9 cellular contexts compared by ENCODE assay signal in the genomic region with DNA sequence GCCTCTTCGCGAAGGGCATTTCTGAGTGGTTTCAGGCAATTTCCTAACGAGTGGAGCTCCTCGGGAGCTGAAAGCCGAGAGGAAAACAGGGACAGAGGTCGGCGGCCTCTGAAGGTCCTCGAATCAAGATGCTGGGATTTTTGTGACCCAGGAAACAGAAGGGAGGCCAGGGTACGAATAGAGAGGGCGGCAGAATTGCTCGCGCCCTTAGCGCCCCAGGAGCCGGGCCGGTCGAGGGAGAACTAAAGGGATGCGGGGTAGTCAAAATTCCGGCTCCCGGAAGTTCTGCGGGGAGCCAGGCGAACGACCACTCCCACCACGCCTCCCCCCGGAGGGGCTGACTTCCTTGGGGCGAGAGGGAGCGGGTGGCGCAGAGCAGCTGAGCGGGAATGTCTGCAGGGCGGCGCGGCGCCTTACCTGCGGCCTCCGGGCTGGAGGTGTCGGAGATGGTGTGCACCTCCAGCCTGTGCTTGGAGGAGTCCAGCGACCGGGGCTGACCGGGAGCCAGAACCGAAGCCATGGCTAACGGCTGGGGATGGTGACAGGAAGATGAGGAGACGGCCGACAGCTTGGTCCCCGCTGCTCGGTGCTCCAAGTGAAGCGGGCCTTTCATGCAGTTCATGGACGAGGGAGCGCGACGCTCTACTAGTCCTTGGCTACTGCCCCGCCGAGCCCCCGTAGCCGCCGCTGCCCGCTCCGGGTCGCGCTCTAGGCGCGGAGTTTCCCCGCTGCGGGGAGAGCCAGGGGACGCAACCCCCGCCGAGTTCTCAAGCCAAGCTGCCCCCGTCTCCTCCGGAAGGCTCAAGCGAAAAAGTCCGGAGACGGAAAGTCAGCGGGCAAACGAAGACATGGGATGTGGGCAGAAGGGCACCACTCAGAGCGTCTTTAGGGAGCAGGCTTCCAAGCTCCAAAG. TPM values are rescaled to one million over a fixed set of nuclear protein-coding genes. Genes with fewer than 3 reads are reported as not detected.
DNase-seq lines count a peak whose midpoint lies in the region; ATAC-seq and TF ChIP-seq lines count a peak whose summit lies in the region.
"Had no signal": no experiment of that assay in that cellular context is flagged by ENCODE, and none has a peak within 500 bp of the region (broad histone marks: within the 10 kb centered on the region; RNA-seq: fewer than 3 reads in every experiment).

No MANE protein-coding gene starts in this region.

- H3K9me3 ChIP-seq in HUES64 (ENCODE audit: insufficient read depth, low read depth, low read length) (no peaks in the 10 kb centered on the region), mammary epithelial cell (replicated peaks; ENCODE audit: insufficient read depth, low read length) (peaks cover 12% of the 10 kb centered on the region), mesenchymal stem cell (ENCODE audit: control insufficient read depth, low read length) (no peaks in the 10 kb centered on the region)
- H3K9me3 ChIP-seq: mucosa of descending colon had no signal

- no peak overlapping the region for H2AFZ ChIP-seq in ACC112 (ENCODE audit: low read length, unreplicated experiment)
- H2AFZ ChIP-seq in mammary epithelial cell (ENCODE audit: low read depth, low read length): peak overlapping the region; percentile 71
- H2AFZ ChIP-seq in mesenchymal stem cell (ENCODE audit: low read depth, low read length): no peak overlapping the region

- peak overlapping the region; percentile 51 to 99 for H3K23ac ChIP-seq in mesenchymal stem cell (ENCODE audit: low read length in 2 of 2)

- peak overlapping the region; percentile 55 for H3K4me3 ChIP-seq in ACC112 (ENCODE audit: low read depth, low read length)
- H3K4me3 ChIP-seq in HUES64 (ENCODE audit: low read length): peak overlapping the region; percentile 54
- H3K4me3 ChIP-seq in mammary epithelial cell (replicated peaks in 1 of 3; ENCODE audit: insufficient read depth in 1 of 3, low read depth in 2 of 3, low read length in 3 of 3): peak overlapping the region; percentile 25 to 30 (median 26)
- H3K4me3 ChIP-seq in mesenchymal stem cell (ENCODE audit: insufficient read depth in 1 of 2, low read depth in 1 of 2, low read length in 2 of 2): peak overlapping the region; percentile 60 to 87

- peak overlapping the region; percentile 88 for H2BK120ac ChIP-seq in mesenchymal stem cell (ENCODE audit: low read depth, low read length)

- no TSS peak for BruUV-seq in mammary epithelial cell (replicated peaks; lab: Mats Ljungman, UMichigan)

- H3K36me3 ChIP-seq in ACC112 (ENCODE audit: insufficient read depth, low read length): no peaks in the 10 kb centered on the region
- no peaks in the 10 kb centered on the region for H3K36me3 ChIP-seq in HUES64 (ENCODE audit: insufficient read depth, low read length)
- H3K36me3 ChIP-seq in mammary epithelial cell (ENCODE audit: insufficient read depth, low read length): no peaks in the 10 kb centered on the region
- peaks cover 0 to 11% of the 10 kb centered on the region in 2 experiments for H3K36me3 ChIP-seq in mesenchymal stem cell (ENCODE audit: control insufficient read depth in 1 of 2, insufficient read depth in 2 of 2, low read depth in 1 of 2, low read length in 2 of 2)

- peak overlapping the region; percentile 95 for H3K18ac ChIP-seq in mesenchymal stem cell (ENCODE audit: low read depth in 1 of 2, low read length in 2 of 2)

- H3K4me1 ChIP-seq in ACC112 (ENCODE audit: control insufficient read depth, insufficient read depth, low read length, unreplicated experiment) (no peaks in the 10 kb centered on the region), HUES64 (ENCODE audit: insufficient read depth, low read length) (peaks cover 62% of the 10 kb centered on the region), mammary epithelial cell (ENCODE audit: insufficient read depth, low read length) (peaks cover 14% of the 10 kb centered on the region), mesenchymal stem cell (ENCODE audit: control insufficient read depth, insufficient read depth, low read depth, low read length) (peaks cover 35% of the 10 kb centered on the region)

- peak overlapping the region in 1 of 2 experiments; percentile 76 for H2BK12ac ChIP-seq in mesenchymal stem cell (ENCODE audit: low read length in 2 of 2)

- H3K27me3 ChIP-seq in ACC112 (ENCODE audit: insufficient read depth, low read length): peaks cover 100% of the 10 kb centered on the region
- H3K27me3 ChIP-seq in HUES64 (ENCODE audit: insufficient read depth, low read length): peaks cover 100% of the 10 kb centered on the region
- H3K27me3 ChIP-seq in mammary epithelial cell (ENCODE audit: insufficient read depth, low read length): peaks cover 90% of the 10 kb centered on the region
- peaks cover 16 to 97% of the 10 kb centered on the region in 2 experiments for H3K27me3 ChIP-seq in mesenchymal stem cell (ENCODE audit: control insufficient read depth in 1 of 2, insufficient read depth in 1 of 2, low read length in 2 of 2)

- H3K4ac ChIP-seq in mesenchymal stem cell (ENCODE audit: low read depth in 1 of 2, low read length in 2 of 2): peak overlapping the region; percentile 2 to 84

- CTCF ChIA-PET in mammary epithelial cell (lab: Charles Lee; ENCODE audit: low non-redundant PET): no interaction called here

- TF ChIP-seq CTCF in mammary epithelial cell (conservative IDR thresholded peaks at IDR 0.05 in 1 of 2, IDR thresholded peaks at IDR 0.05 in 1 of 2; ENCODE audit: extremely low read depth in 1 of 2, insufficient read depth in 1 of 2, low read depth in 1 of 2, low read length in 2 of 2): no peak

- H4K20me1 ChIP-seq in mammary epithelial cell (ENCODE audit: insufficient read depth, low read length): no peaks in the 10 kb centered on the region

- peak overlapping the region; percentile 74 to 94 for H3K14ac ChIP-seq in mesenchymal stem cell (ENCODE audit: low read length in 2 of 2)

- H3K27ac ChIP-seq in ACC112 (ENCODE audit: low read depth, low read length) (no peak overlapping the region), HUES64 (ENCODE audit: low read depth, low read length) (no peak overlapping the region), mammary epithelial cell (ENCODE audit: insufficient read depth, low read depth, low read length) (no peak overlapping the region), mesenchymal stem cell (ENCODE audit: low read length, poor library complexity, severe bottlenecking) (no peak overlapping the region), substantia nigra (ENCODE audit: low read depth, low read length, poor library complexity, severe bottlenecking) (no peak overlapping the region)

- H2BK15ac ChIP-seq in mesenchymal stem cell (ENCODE audit: low read depth, poor library complexity, severe bottlenecking): peak overlapping the region; percentile 82

- H4K8ac ChIP-seq in mesenchymal stem cell (ENCODE audit: low read length): peak overlapping the region; percentile 75

- ATAC-seq in GM18498 (IDR thresholded peaks at IDR 0.05; ENCODE audit: unreplicated experiment): no peak
- no peak for ATAC-seq in HG02759 (IDR thresholded peaks at IDR 0.05; ENCODE audit: unreplicated experiment)

- no peaks in the 10 kb centered on the region for H3K79me1 ChIP-seq in mesenchymal stem cell (replicated peaks; ENCODE audit: low read length, poor library complexity, severe bottlenecking)

- DNase-seq in mammary epithelial cell (no peak), mesenchymal stem cell (peak; percentile 68), epidermal melanocyte (ENCODE audit: insufficient read length, low spot score) (no peak), substantia nigra (lab: John Stamatoyannopoulos, UW) (no peak)

- dilution Hi-C loops in mammary epithelial cell (cut with HindIII; ENCODE audit: low sequenced_read_pairs): no loop called here

- 1% methylated on average over 73 of the region's 73 CpGs for WGBS in HUES64
- 13% methylated on average over 15 of the region's 73 CpGs for WGBS in mammary epithelial cell (ENCODE audit: low coverage, missing lambda C conversion rate)
- under 1% methylated on average over 68 of the region's 73 CpGs for WGBS in mesenchymal stem cell

- H3K9ac ChIP-seq in HUES64 (ENCODE audit: low read depth, low read length) (peak overlapping the region; percentile 78; the same call in 1 of the 2 replicates), mammary epithelial cell (ENCODE audit: insufficient read depth, low read length) (no peak overlapping the region), mesenchymal stem cell (ENCODE audit: low read length) (peak overlapping the region; percentile 82)

- H3K79me2 ChIP-seq in ACC112 (ENCODE audit: control insufficient read depth, insufficient read depth, low read length, unreplicated experiment) (no peaks in the 10 kb centered on the region), mammary epithelial cell (ENCODE audit: insufficient read depth, low read length) (no peaks in the 10 kb centered on the region)

- intact Hi-C loops in mammary epithelial cell (cut with micrococcal nuclease): no loop called here

- H2AK5ac ChIP-seq in mesenchymal stem cell (ENCODE audit: low read length, severe bottlenecking): no peak overlapping the region

- H2BK5ac ChIP-seq in mesenchymal stem cell (ENCODE audit: low read depth, low read length, poor library complexity, severe bottlenecking): no peak overlapping the region

- in situ Hi-C loops in mammary epithelial cell (cut with MboI; ENCODE audit: low sequenced_read_pairs in 2 of 2): no loop called here

- H3K4me2 ChIP-seq in mammary epithelial cell (ENCODE audit: insufficient read depth, low read depth, low read length): peak overlapping the region; percentile 80
- H3K4me2 ChIP-seq in mesenchymal stem cell (ENCODE audit: low read length, poor library complexity, severe bottlenecking): peak overlapping the region; percentile 85

- H4K91ac ChIP-seq in mesenchymal stem cell (ENCODE audit: low read length): peak overlapping the region; percentile 64

RNA-seq across cellular contexts. Expression of a gene that starts 0.8 kb away (rescaled TPM):
- 8.3 TPM for polyA plus RNA-seq in HUES64 (2013, experiment 1 of 2)
- polyA plus RNA-seq in HUES64 (2013, experiment 2 of 2): 7.9 TPM
- total RNA-seq in mammary epithelial cell: under 1 TPM in 1 of 2 donors, not detected in 1; 0.33 TPM
- 0.03 TPM for polyA plus RNA-seq in mammary epithelial cell
- not detected for polyA minus RNA-seq in mammary epithelial cell
- polyA plus RNA-seq in mesenchymal stem cell (2013, experiment 1 of 2): 26.4 TPM
- polyA plus RNA-seq in mesenchymal stem cell (2013, experiment 2 of 2): 25.9 TPM
